In the genomic region with DNA sequence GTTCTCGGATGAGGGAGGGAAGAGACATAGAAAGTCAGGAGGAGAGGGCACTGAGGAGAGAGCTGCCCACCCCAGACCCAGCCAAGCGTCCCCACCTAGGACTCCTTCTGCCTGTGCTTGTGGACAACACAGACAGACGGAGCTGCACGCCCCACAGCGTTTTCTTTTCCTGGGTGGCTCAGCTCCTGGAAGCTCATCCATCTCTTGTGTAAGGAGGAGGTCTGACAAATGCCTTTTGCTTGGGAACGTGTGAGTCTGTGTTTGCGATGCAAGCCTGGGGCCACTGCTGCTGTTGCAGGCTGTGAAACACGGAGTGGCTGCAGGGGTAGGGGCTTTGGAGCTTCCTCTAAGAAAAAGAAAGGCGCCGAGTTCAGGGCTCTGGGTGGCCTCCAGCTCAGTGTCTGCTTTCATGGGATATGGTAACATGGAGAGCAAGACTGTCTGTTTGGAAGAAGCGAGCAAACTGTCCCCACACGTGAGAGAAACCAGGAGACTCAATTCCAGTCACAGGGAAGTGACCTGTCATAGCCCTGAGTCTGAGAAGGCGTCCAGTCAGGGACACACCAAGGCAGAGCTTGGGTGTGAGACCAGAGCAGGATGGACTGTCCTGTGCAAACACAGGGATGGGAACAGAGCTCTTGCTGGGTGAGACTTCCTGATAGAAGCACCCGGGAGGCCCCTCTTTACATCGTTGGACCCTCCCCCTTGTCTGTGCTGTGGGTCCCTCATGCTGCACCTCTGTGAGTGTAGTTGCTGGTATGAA, we compare ENCODE assay signal across 1 cellular context.
TF ChIP-seq lines count a peak whose summit lies in the region.

No MANE protein-coding gene starts in this region.

TF ChIP-seq in IMR-90, 13 proteins besides CTCF, POLR2A, EP300 and RAD21:
- TF ChIP-seq SMC3 (IDR thresholded peaks at IDR 0.05; ENCODE audit: low read depth, low read length) = no peak
- TF ChIP-seq, protein P1, sequence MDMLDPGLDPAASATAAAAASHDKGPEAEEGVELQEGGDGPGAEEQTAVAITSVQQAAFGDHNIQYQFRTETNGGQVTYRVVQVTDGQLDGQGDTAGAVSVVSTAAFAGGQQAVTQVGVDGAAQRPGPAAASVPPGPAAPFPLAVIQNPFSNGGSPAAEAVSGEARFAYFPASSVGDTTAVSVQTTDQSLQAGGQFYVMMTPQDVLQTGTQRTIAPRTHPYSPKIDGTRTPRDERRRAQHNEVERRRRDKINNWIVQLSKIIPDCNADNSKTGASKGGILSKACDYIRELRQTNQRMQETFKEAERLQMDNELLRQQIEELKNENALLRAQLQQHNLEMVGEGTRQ (IDR thresholded peaks at IDR 0.05; ENCODE audit: low read depth, low read length) = no peak
- TF ChIP-seq CHD1 (IDR thresholded peaks at IDR 0.05; ENCODE audit: low read depth, low read length) = no peak
- no peak for TF ChIP-seq MAZ (IDR thresholded peaks at IDR 0.05; ENCODE audit: borderline replicate concordance, low read depth, low read length)
- TF ChIP-seq MXI1 (IDR thresholded peaks at IDR 0.05; ENCODE audit: borderline replicate concordance, low read depth, low read length) = no peak
TF ChIP-seq in IMR-90: peak in this region for 0.
